Comparison of ENCODE assay signal across 1 cellular context in genomic region chr6:158661156-158661555, GRCh38.
TF ChIP-seq lines count a peak whose summit lies in the region.

No MANE protein-coding gene starts in this region.

TF ChIP-seq in HCT116, 20 proteins besides CTCF, POLR2A, EP300 and RAD21 (continued from another document):
- no peak for TF ChIP-seq YY1 (IDR thresholded peaks at IDR 0.05; ENCODE audit: extremely low read depth, insufficient replicate concordance, low read depth, low read length)
- TF ChIP-seq MAX (IDR thresholded peaks at IDR 0.05): no peak
- no peak for TF ChIP-seq EGR1 (IDR thresholded peaks at IDR 0.05; ENCODE audit: low read depth)
- no peak for TF ChIP-seq ZNF274 (IDR thresholded peaks at IDR 0.05; ENCODE audit: low read depth, low read length)
- TF ChIP-seq ELF1 (IDR thresholded peaks at IDR 0.05; ENCODE audit: borderline replicate concordance, low read depth): no peak
- TF ChIP-seq CEBPB (IDR thresholded peaks at IDR 0.05; ENCODE audit: low read depth): no peak
- TF ChIP-seq ZFX (IDR thresholded peaks at IDR 0.05): no peak
- TF ChIP-seq SP1 (IDR thresholded peaks at IDR 0.05; ENCODE audit: low read depth): no peak
- TF ChIP-seq CBX3 (IDR thresholded peaks at IDR 0.05; ENCODE audit: low read depth): no peak
- no peak for TF ChIP-seq ZBTB33 (IDR thresholded peaks at IDR 0.05; ENCODE audit: extremely low read depth, insufficient replicate concordance, low read length)
- TF ChIP-seq EZH2 (IDR thresholded peaks at IDR 0.05): no peak
